In the genomic region with DNA sequence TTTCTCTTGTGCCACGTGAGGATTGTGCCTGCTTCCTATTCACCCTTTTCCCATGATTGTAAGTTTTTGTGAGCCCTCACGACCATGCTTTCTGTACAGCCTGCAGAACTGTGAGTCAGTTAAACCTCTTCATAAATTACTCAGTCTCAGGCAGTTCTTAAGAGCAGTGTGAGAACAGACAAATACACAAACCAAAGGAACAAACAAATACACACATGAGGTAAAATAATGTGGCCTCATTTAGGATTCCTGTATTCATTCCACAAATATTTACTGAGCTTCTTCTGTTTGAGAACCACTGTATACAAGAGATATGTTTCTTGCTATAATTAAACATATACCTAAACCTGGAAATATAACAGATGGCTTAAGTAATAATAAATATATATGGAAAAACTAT, we compare ENCODE assay signal across 19 cellular contexts.
"Had no signal": no experiment of that assay in that cellular context is flagged by ENCODE, and none has a peak within 500 bp of the region (broad histone marks: within the 10 kb centered on the region; RNA-seq: fewer than 3 reads in every experiment).

No MANE protein-coding gene starts in this region.

- H3K27ac ChIP-seq: RWPE1 had no signal

- H3K9ac ChIP-seq: SK-N-SH had no signal

- DNase-seq: KBM-7, MG63, NCI-H1092, NCI-H1105 treated with DMSO at 0.1 percent for 48 hours, NCI-H1417 treated with DMSO at 0.1 percent for 48 hours, NCI-H146, NCI-H1694 treated with DMSO at 0.1 percent for 48 hours, NCI-H1930, NCI-H2081, NCI-H2107, NCI-H2227 treated with DMSO at 0.1 percent for 48 hours, NCI-H524, NCI-H526 treated with DMSO at 0.1 percent for 48 hours, NCI-H748 treated with DMSO at 0.1 percent for 48 hours, SHP77, SK-N-SH, T-helper 1 cell had no signal

- H3K4me3 ChIP-seq: MG63 had no signal

- H3K27me3 ChIP-seq: MG63 had no signal

- H3K4me2 ChIP-seq: SK-N-SH had no signal

- H3K9me3 ChIP-seq: MG63, SK-N-SH had no signal

- H3K36me3 ChIP-seq: MG63 had no signal

- H3K9me2 ChIP-seq: SK-N-SH had no signal

- ATAC-seq: Panc1 had no signal
